In the genomic region with DNA sequence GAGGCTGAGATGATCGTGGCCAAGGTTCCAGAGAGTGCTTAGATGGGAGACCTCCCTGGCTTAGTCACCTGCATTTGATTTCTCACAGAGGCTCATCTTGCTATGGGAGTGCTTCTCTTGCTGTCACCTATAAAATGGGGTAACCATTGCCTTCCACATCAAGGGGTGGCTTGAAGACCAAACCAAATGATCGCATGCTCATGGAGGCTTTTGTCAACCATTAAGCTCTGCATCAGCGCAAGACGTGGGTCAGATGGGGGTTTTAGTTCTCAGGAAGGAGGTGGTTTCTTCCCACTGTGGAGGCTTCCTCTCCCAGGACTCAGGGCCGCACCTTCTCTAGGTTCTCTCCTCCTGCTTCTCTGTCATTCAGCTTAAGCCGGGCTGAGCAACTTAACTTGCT, we compare ENCODE assay signal across 10 cellular contexts. TPM values are rescaled to one million over a fixed set of nuclear protein-coding genes. Genes with fewer than 3 reads are reported as not detected.
"Had no signal": no experiment of that assay in that cellular context is flagged by ENCODE, and none has a peak within 500 bp of the region (broad histone marks: within the 10 kb centered on the region; RNA-seq: fewer than 3 reads in every experiment).

No MANE protein-coding gene starts in this region.

- H3K27ac Mint-ChIP-seq: H9, IgD-negative memory B cell had no signal

- H3K36me3 Mint-ChIP-seq: IgD-negative memory B cell had no signal

- H3K4me3 Mint-ChIP-seq: H9, IgD-negative memory B cell had no signal

- H3K27ac ChIP-seq: GM23248, HL-60 had no signal

- H3K4me3 ChIP-seq: GM23248 had no signal

- ATAC-seq: HepG2 had no signal

- DNase-seq: GM23248, GOT3, H9, HCEC 1CT, KG1 had no signal

- H3K9ac ChIP-seq: GM23248 had no signal

- H3K4me1 Mint-ChIP-seq: IgD-negative memory B cell had no signal

- H2AFZ ChIP-seq: GM23248 had no signal

- H3K9me3 Mint-ChIP-seq: IgD-negative memory B cell had no signal

RNA-seq across cellular contexts. Expression of a gene that starts 27.4 kb away (rescaled TPM):
- total RNA-seq: H4, HepG2 had no signal
- polyA plus RNA-seq: GM23248, HepG2, IgD-negative memory B cell had no signal

RNA-seq across cellular contexts. Expression of a gene that starts 56.8 kb away (rescaled TPM):
- total RNA-seq: H4, H9, HepG2, HT1080 had no signal
- polyA plus RNA-seq: HepG2 had no signal
